In genomic region chr22:42581762-42582716, GRCh38 we compare ENCODE assay signal across 7 cellular contexts. TPM values are rescaled to one million over a fixed set of nuclear protein-coding genes. Genes with fewer than 3 reads are reported as not detected.
DNase-seq lines count a peak whose midpoint lies in the region; ATAC-seq, FAIRE-seq and TF ChIP-seq lines count a peak whose summit lies in the region.

No MANE protein-coding gene starts in this region.

- H4K8ac ChIP-seq in H1 (ENCODE audit: extremely low read depth, insufficient read depth, low read length), result peak overlapping the region; percentile 95; the same call in 1 of the 2 replicates
- no peak overlapping the region for H4K8ac ChIP-seq in mesendoderm (ENCODE audit: low read depth, low read length)

- no peak overlapping the region for H2AFZ ChIP-seq in H1 (ENCODE audit: low read length)

- FAIRE-seq in H1 (lab: Jason Lieb, UNC), result no peak

- TF ChIP-seq CTCF in GM13977 (IDR thresholded peaks at IDR 0.05; ENCODE audit: extremely low read depth, insufficient read depth, missing control alignments) (no peak), H1 (IDR thresholded peaks at IDR 0.05; ENCODE audit: control extremely low read depth in 1 of 3, insufficient read depth in 1 of 3, low read depth in 1 of 3, low read length in 3 of 3) (no peak)

- no peak overlapping the region for H3K23ac ChIP-seq in H1 (ENCODE audit: insufficient read length)
- H3K23ac ChIP-seq in mesendoderm (ENCODE audit: low read length), result no peak overlapping the region

- H3K27ac ChIP-seq in H1 (ENCODE audit: low read depth, low read length) (peak overlapping the region; percentile 85; the same call in 1 of the 2 replicates), mesendoderm (ENCODE audit: low read depth, low read length) (no peak overlapping the region)

- no peak overlapping the region for H4K91ac ChIP-seq in H1 (replicated peaks; ENCODE audit: insufficient read length, low read length)

- H3K36me3 ChIP-seq in H1 (ENCODE audit: control insufficient read depth in 2 of 4, insufficient read depth in 4 of 4, low read length in 3 of 4) (peaks cover 28 to 56% (median 48%) of the 10 kb centered on the region in 4 experiments), mesendoderm (ENCODE audit: control insufficient read depth, insufficient read depth, low read length) (peaks cover 18% of the 10 kb centered on the region)

- H3K4me3 ChIP-seq in H1 (ENCODE audit: extremely low read depth in 1 of 4, insufficient read depth in 2 of 4, low read depth in 3 of 4, low read length in 4 of 4) (peak overlapping the region; percentile 67 to 89 (median 71)), mesendoderm (ENCODE audit: low read length) (peak overlapping the region; percentile 57)

- H2BK20ac ChIP-seq in H1 (ENCODE audit: low read length), result no peak overlapping the region

- H3K9me3 ChIP-seq in H1 (ENCODE audit: insufficient read depth in 2 of 2, low read depth in 1 of 2, low read length in 1 of 2), result no peaks in the 10 kb centered on the region

- H3K27me3 ChIP-seq in H1 (replicated peaks in 1 of 4; ENCODE audit: control insufficient read depth in 3 of 4, extremely low read depth in 1 of 4, insufficient read depth in 3 of 4, low read length in 3 of 4) (no peaks in the 10 kb centered on the region), mesendoderm (ENCODE audit: insufficient read depth, low read length, poor library complexity) (no peaks in the 10 kb centered on the region)

- H2BK12ac ChIP-seq in H1 (ENCODE audit: low read depth, low read length), result no peak overlapping the region

- H2AK5ac ChIP-seq in H1 (ENCODE audit: low read depth, low read length) (no peak overlapping the region), mesendoderm (ENCODE audit: low read length) (no peak overlapping the region)

- TF ChIP-seq POLR2A in H1 (IDR thresholded peaks at IDR 0.05; ENCODE audit: control extremely low read depth in 1 of 2, low read depth in 2 of 2, low read length in 2 of 2), result peak; percentile 74 to 87

- TF ChIP-seq EP300 in H1 (IDR thresholded peaks at IDR 0.05; ENCODE audit: borderline replicate concordance in 1 of 2, low read depth in 2 of 2, low read length in 2 of 2), result no peak

- peak overlapping the region; percentile 79 to 96 (median 88) for H3K9ac ChIP-seq in H1 (replicated peaks in 1 of 4; ENCODE audit: extremely low read depth in 1 of 4, low read depth in 3 of 4, low read length in 3 of 4)
- peak overlapping the region; percentile 85 for H3K9ac ChIP-seq in mesendoderm (ENCODE audit: low read length)

- H2BK15ac ChIP-seq in H1 (ENCODE audit: low read length), result no peak overlapping the region
- H2BK15ac ChIP-seq in mesendoderm (replicated peaks; ENCODE audit: low read depth), result no peak overlapping the region

- no peaks in the 10 kb centered on the region; the same call in 1 of the 2 replicates for H3K79me1 ChIP-seq in H1 (ENCODE audit: low read depth, low read length)
- H3K79me1 ChIP-seq in mesendoderm (ENCODE audit: low read length), result peaks cover 1% of the 10 kb centered on the region

- H3K4me1 ChIP-seq in H1 (replicated peaks in 1 of 4; ENCODE audit: control insufficient read depth in 3 of 4, insufficient read depth in 4 of 4, low read length in 3 of 4) (no peaks in the 10 kb centered on the region), mesendoderm (ENCODE audit: control insufficient read depth, low read depth, low read length) (no peaks in the 10 kb centered on the region)

- POLR2A ChIA-PET in H1 (lab: Charles Lee; ENCODE audit: partially characterized antibody), result interaction anchor here (0.6 to 28.3 kb wide), 10 partner anchors 10 to 274 kb away, joined by 3 to 399 read pairs (median 4); partner anchors contain the start of genes POLDIP3 and SERHL2

- peaks cover 0 to 7% of the 10 kb centered on the region in 2 experiments for H4K20me1 ChIP-seq in H1 (replicated peaks in 1 of 2; ENCODE audit: control insufficient read depth in 1 of 2, insufficient read depth in 2 of 2, low read length in 2 of 2)

- DNase-seq in GM13977 (ENCODE audit: low spot score), result peak; percentile 90
- DNase-seq in NCI-H774 (lab: John Stamatoyannopoulos, UW), result peak; percentile 13
- DNase-seq in activated CD8-positive, alpha-beta memory T cell treated with anti-CD3 and anti-CD28 coated beads for 24 hours, result peak; percentile 91
- DNase-seq in H1 (ENCODE audit: low read depth in 1 of 2, low spot score in 2 of 2), result peak; percentile 7 to 88
- peak; percentile 77 for DNase-seq in mesendoderm
- peak; percentile 72 for DNase-seq in stimulated activated CD8-positive, alpha-beta memory T cell treated with anti-CD3 and anti-CD28 coated beads, Interleukin-12 subunit alpha, Interleukin-12 subunit beta, amount 100 ng/mL, for 24 hours (ENCODE audit: extremely low read depth)

- no peak overlapping the region for H3K14ac ChIP-seq in H1 (ENCODE audit: insufficient read length)

- no peaks in the 10 kb centered on the region; the same call in 1 of the 2 replicates for H3K23me2 ChIP-seq in H1 (ENCODE audit: low read depth, low read length)

- H3K56ac ChIP-seq in H1 (replicated peaks; ENCODE audit: insufficient read length, low read depth, low read length) (no peak overlapping the region), mesendoderm (ENCODE audit: low read length) (peak overlapping the region; percentile 87)

- CTCF ChIA-PET in H1 (lab: Charles Lee; ENCODE audit: partially characterized antibody), result interaction anchor here (0.6 to 1.2 kb wide), 4 partner anchors 9 to 647 kb away, joined by 3 to 4 read pairs (median 3); no protein-coding TSS in a partner anchor

- in situ Hi-C loops in GM13977 (cut with MboI; ENCODE audit: low pct_unique_long_range_greater_than_20kb, low sequenced_read_pairs, unreplicated experiment), result no loop called here

- peaks cover 0 to 10% of the 10 kb centered on the region in 2 experiments; a peak in 2 of 4 replicates for H3K79me2 ChIP-seq in H1 (ENCODE audit: control insufficient read depth in 1 of 2, insufficient read depth in 2 of 2, low read length in 2 of 2)
- peaks cover 6% of the 10 kb centered on the region for H3K79me2 ChIP-seq in mesendoderm (ENCODE audit: control insufficient read depth, insufficient read depth, low read length)

- H2BK120ac ChIP-seq in H1 (replicated peaks; ENCODE audit: low read depth, low read length), result no peak overlapping the region
- H2BK120ac ChIP-seq in mesendoderm (ENCODE audit: low read depth, low read length), result no peak overlapping the region

- peak overlapping the region; percentile 68 to 73 for H3K4me2 ChIP-seq in H1 (ENCODE audit: insufficient read depth in 1 of 2, low read depth in 2 of 2, low read length in 2 of 2)
- no peak overlapping the region for H3K4me2 ChIP-seq in mesendoderm (ENCODE audit: low read length)

- H2BK5ac ChIP-seq in H1 (ENCODE audit: low read depth, low read length), result no peak overlapping the region
- no peak overlapping the region for H2BK5ac ChIP-seq in mesendoderm (ENCODE audit: low read length)

- TF ChIP-seq RAD21 in H1 (IDR thresholded peaks at IDR 0.05 in 1 of 2, conservative IDR thresholded peaks at IDR 0.05 in 1 of 2; ENCODE audit: low read depth in 2 of 2, low read length in 2 of 2), result no peak

- 21% methylated on average over 30 of the region's 64 CpGs; no CpG with 5 or more reads in 1 of the 2 experiments for WGBS in H1 (ENCODE audit: extremely low coverage in 1 of 2, insufficient coverage in 1 of 2, insufficient read length in 1 of 2, insufficient replicate concordance in 2 of 2, low coverage in 1 of 2, low lambda C conversion rate in 2 of 2, missing lambda C conversion rate in 1 of 2), 2 experiments
- no CpG with 5 or more reads among the region's 64 CpGs for WGBS in mesendoderm (ENCODE audit: extremely low coverage, insufficient coverage, low lambda C conversion rate)

- H3K4ac ChIP-seq in H1 (replicated peaks; ENCODE audit: insufficient read length, low read depth, low read length) (no peak overlapping the region), mesendoderm (ENCODE audit: low read depth, low read length) (no peak overlapping the region)

- H3K18ac ChIP-seq in H1 (ENCODE audit: extremely low read depth, low read length), result no peak overlapping the region
- H3K18ac ChIP-seq in mesendoderm (ENCODE audit: low read length), result no peak overlapping the region

- H4K5ac ChIP-seq in H1 (ENCODE audit: insufficient read length, low read depth, low read length), result peak overlapping the region; percentile 33
- no peak overlapping the region for H4K5ac ChIP-seq in mesendoderm (ENCODE audit: low read length)

- ATAC-seq in HG03139 (IDR thresholded peaks at IDR 0.05; ENCODE audit: unreplicated experiment), result peak; percentile 57

RNA-seq across cellular contexts. Expression of gene SERHL2, which starts 28.3 kb away (rescaled TPM):
- 2.1 TPM in 1 of 2 replicates, not detected in the other for total RNA-seq in H1 (2021; fragmentation: NEBNext Ultra II Directional; extraction: Animal tissue kit (Norgen Biotek cat#: 25700))
- polyA plus RNA-seq in H1 (2011; rRNA removed), result 0.91 and 1.1 TPM in 2 replicates
- polyA plus RNA-seq in H1 (2011; cell fraction: cytosol; rRNA removed), result 1.3 TPM
- polyA plus RNA-seq in H1 (2011; cell fraction: nucleus; rRNA removed), result 1.2 TPM
- 2.4 to 3.4 TPM (median 2.6 TPM) in 4 replicates for polyA plus RNA-seq in H1 (2012, experiment 1 of 2)
- 1.8 TPM for polyA plus RNA-seq in H1 (2012, experiment 2 of 2)
- 0.45 TPM for polyA plus RNA-seq in H1 (2013, experiment 1 of 2)
- polyA plus RNA-seq in H1 (2013, experiment 2 of 2), result 0.44 TPM
- polyA minus RNA-seq in H1 (2011; rRNA and poly(A)+ RNA removed), result 0.57 and 2.3 TPM in 2 replicates
- polyA minus RNA-seq in H1 (2011; cell fraction: cytosol; rRNA and poly(A)+ RNA removed), result not detected
- polyA minus RNA-seq in H1 (2011; cell fraction: nucleus; rRNA and poly(A)+ RNA removed), result 3.1 TPM
- 1.5 TPM for polyA plus RNA-seq in mesendoderm (2013, experiment 1 of 2)
- 1.2 TPM for polyA plus RNA-seq in mesendoderm (2013, experiment 2 of 2)

RNA-seq across cellular contexts. Expression of gene POLDIP3, which starts 32.6 kb away (rescaled TPM):
- total RNA-seq in H1 (2021; fragmentation: NEBNext Ultra II Directional; extraction: Animal tissue kit (Norgen Biotek cat#: 25700)), result 77.3 and 84.6 TPM in 2 replicates
- polyA plus RNA-seq in H1 (2011; rRNA removed), result 43.5 and 44.7 TPM in 2 replicates
- 52.1 TPM for polyA plus RNA-seq in H1 (2011; cell fraction: cytosol; rRNA removed)
- 77.2 TPM for polyA plus RNA-seq in H1 (2011; cell fraction: nucleus; rRNA removed)
- polyA plus RNA-seq in H1 (2012, experiment 1 of 2), result 69.9 to 94.7 TPM (median 73.5 TPM) in 4 replicates
- 78.6 TPM for polyA plus RNA-seq in H1 (2012, experiment 2 of 2)
- 38.1 TPM for polyA plus RNA-seq in H1 (2013, experiment 1 of 2)
- 36.7 TPM for polyA plus RNA-seq in H1 (2013, experiment 2 of 2)
- polyA minus RNA-seq in H1 (2011; rRNA and poly(A)+ RNA removed), result 67.2 and 70.1 TPM in 2 replicates
- polyA minus RNA-seq in H1 (2011; cell fraction: cytosol; rRNA and poly(A)+ RNA removed), result 40.0 TPM
- 36.9 TPM for polyA minus RNA-seq in H1 (2011; cell fraction: nucleus; rRNA and poly(A)+ RNA removed)
- polyA plus RNA-seq in mesendoderm (2013, experiment 1 of 2), result 48.7 TPM
- 47.6 TPM for polyA plus RNA-seq in mesendoderm (2013, experiment 2 of 2)

RNA-seq across cellular contexts. Expression of gene ATP5MGL, which starts 58.4 kb away (rescaled TPM):
- total RNA-seq in H1 (2021; fragmentation: NEBNext Ultra II Directional; extraction: Animal tissue kit (Norgen Biotek cat#: 25700)), result 0.52 and 0.84 TPM in 2 replicates
- polyA plus RNA-seq in H1 (2011; rRNA removed), result 0.12 TPM in 1 of 2 replicates, not detected in the other
- polyA plus RNA-seq in H1 (2011; cell fraction: cytosol; rRNA removed), result not detected
- not detected for polyA plus RNA-seq in H1 (2011; cell fraction: nucleus; rRNA removed)
- polyA plus RNA-seq in H1 (2012, experiment 1 of 2), result not detected in 4 replicates
- not detected for polyA plus RNA-seq in H1 (2012, experiment 2 of 2)
- polyA plus RNA-seq in H1 (2013, experiment 1 of 2), result not detected
- polyA plus RNA-seq in H1 (2013, experiment 2 of 2), result 0.15 TPM
- 0.49 and 0.50 TPM in 2 replicates for polyA minus RNA-seq in H1 (2011; rRNA and poly(A)+ RNA removed)
- 1.5 TPM for polyA minus RNA-seq in H1 (2011; cell fraction: cytosol; rRNA and poly(A)+ RNA removed)
- 1.8 TPM for polyA minus RNA-seq in H1 (2011; cell fraction: nucleus; rRNA and poly(A)+ RNA removed)
- polyA plus RNA-seq in mesendoderm (2013, experiment 1 of 2), result not detected
- not detected for polyA plus RNA-seq in mesendoderm (2013, experiment 2 of 2)

Comparison
In these comparisons a context has a peak if more than half of its experiments do, and no peak if none do; other contexts are left out.
1. DNase-seq: peak in every context shown above with its lines; median percentile 91 in activated CD8-positive, alpha-beta memory T cell treated with anti-CD3 and anti-CD28 coated beads for 24 hours; 90 in GM13977; 77 in mesendoderm; 72 in stimulated activated CD8-positive, alpha-beta memory T cell treated with anti-CD3 and anti-CD28 coated beads, Interleukin-12 subunit alpha, Interleukin-12 subunit beta, amount 100 ng/mL, for 24 hours; 48 in H1; 13 in NCI-H774.